1 cellular context compared by ENCODE assay signal in genomic region chr17:27293898-27294688, GRCh38.
TF ChIP-seq lines count a peak whose summit lies in the region.

Gene WSB1, plus strand, starts transcription at chr17:27294114. Its CDS starts 282 bp downstream, at chr17:27294396.

TF ChIP-seq in HepG2, 621 proteins besides CTCF, POLR2A, EP300 and RAD21 (continued from another document):
- TF ChIP-seq MXD1 (CRISPR knock-in tag; IDR thresholded peaks at IDR 0.05) (no peak), TBP (CRISPR knock-in tag; IDR thresholded peaks at IDR 0.05) (no peak), ZNF607 (CRISPR knock-in tag; IDR thresholded peaks at IDR 0.05; ENCODE audit: borderline replicate concordance) (peak; percentile 54; the same call in 1 of the 2 replicates), TAF1 (CRISPR knock-in tag; IDR thresholded peaks at IDR 0.05) (peak; percentile 99), DNMT1 (CRISPR knock-in tag; IDR thresholded peaks at IDR 0.05) (no peak), SP4 (CRISPR knock-in tag; IDR thresholded peaks at IDR 0.05) (peak; percentile 93), HCFC1 (IDR thresholded peaks at IDR 0.05; ENCODE audit: low read depth, low read length) (no peak), MED1 (CRISPR knock-in tag; IDR thresholded peaks at IDR 0.05) (peak; percentile 78), ZNF121 (CRISPR knock-in tag; IDR thresholded peaks at IDR 0.05) (no peak; the same call in 1 of the 2 replicates), ZNF674 (CRISPR knock-in tag; IDR thresholded peaks at IDR 0.05; ENCODE audit: low read depth) (no peak), KLF11 (CRISPR knock-in tag; IDR thresholded peaks at IDR 0.05) (peak; percentile 91), ZNF839 (CRISPR knock-in tag; IDR thresholded peaks at IDR 0.05; ENCODE audit: borderline replicate concordance) (peak; percentile 20; the same call in 1 of the 2 replicates), RARG (CRISPR knock-in tag; IDR thresholded peaks at IDR 0.05; ENCODE audit: low read depth) (0 out of 2 replicates have a peak, but pooled peaks have one; percentile 42), HOXA5 (CRISPR knock-in tag; IDR thresholded peaks at IDR 0.05) (peak; percentile 88), SSRP1 (CRISPR knock-in tag; IDR thresholded peaks at IDR 0.05) (no peak), BCLAF1 (IDR thresholded peaks at IDR 0.05) (no peak), KMT2B (CRISPR knock-in tag; IDR thresholded peaks at IDR 0.05) (peak; percentile 72), ZNF292 (CRISPR knock-in tag; IDR thresholded peaks at IDR 0.05; ENCODE audit: borderline replicate concordance, low read depth) (no peak), ISL2 (CRISPR knock-in tag; IDR thresholded peaks at IDR 0.05) (0 out of 2 replicates have a peak, but pooled peaks have one; percentile 37), PPARG (CRISPR knock-in tag; conservative IDR thresholded peaks at IDR 0.05) (no peak; the same call in 1 of the 2 replicates), PRMT3 (CRISPR knock-in tag; IDR thresholded peaks at IDR 0.05; ENCODE audit: borderline replicate concordance, low read depth) (no peak)
- TF ChIP-seq, protein P1, sequence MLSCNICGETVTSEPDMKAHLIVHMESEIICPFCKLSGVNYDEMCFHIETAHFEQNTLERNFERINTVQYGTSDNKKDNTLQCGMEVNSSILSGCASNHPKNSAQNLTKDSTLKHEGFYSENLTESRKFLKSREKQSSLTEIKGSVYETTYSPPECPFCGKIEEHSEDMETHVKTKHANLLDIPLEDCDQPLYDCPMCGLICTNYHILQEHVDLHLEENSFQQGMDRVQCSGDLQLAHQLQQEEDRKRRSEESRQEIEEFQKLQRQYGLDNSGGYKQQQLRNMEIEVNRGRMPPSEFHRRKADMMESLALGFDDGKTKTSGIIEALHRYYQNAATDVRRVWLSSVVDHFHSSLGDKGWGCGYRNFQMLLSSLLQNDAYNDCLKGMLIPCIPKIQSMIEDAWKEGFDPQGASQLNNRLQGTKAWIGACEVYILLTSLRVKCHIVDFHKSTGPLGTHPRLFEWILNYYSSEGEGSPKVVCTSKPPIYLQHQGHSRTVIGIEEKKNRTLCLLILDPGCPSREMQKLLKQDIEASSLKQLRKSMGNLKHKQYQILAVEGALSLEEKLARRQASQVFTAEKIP (CRISPR knock-in tag; IDR thresholded peaks at IDR 0.05; ENCODE audit: borderline replicate concordance): no peak
- TF ChIP-seq, protein P2, sequence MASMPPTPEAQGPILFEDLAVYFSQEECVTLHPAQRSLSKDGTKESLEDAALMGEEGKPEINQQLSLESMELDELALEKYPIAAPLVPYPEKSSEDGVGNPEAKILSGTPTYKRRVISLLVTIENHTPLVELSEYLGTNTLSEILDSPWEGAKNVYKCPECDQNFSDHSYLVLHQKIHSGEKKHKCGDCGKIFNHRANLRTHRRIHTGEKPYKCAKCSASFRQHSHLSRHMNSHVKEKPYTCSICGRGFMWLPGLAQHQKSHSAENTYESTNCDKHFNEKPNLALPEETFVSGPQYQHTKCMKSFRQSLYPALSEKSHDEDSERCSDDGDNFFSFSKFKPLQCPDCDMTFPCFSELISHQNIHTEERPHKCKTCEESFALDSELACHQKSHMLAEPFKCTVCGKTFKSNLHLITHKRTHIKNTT (CRISPR knock-in tag; IDR thresholded peaks at IDR 0.05): no peak
- TF ChIP-seq, protein P3, sequence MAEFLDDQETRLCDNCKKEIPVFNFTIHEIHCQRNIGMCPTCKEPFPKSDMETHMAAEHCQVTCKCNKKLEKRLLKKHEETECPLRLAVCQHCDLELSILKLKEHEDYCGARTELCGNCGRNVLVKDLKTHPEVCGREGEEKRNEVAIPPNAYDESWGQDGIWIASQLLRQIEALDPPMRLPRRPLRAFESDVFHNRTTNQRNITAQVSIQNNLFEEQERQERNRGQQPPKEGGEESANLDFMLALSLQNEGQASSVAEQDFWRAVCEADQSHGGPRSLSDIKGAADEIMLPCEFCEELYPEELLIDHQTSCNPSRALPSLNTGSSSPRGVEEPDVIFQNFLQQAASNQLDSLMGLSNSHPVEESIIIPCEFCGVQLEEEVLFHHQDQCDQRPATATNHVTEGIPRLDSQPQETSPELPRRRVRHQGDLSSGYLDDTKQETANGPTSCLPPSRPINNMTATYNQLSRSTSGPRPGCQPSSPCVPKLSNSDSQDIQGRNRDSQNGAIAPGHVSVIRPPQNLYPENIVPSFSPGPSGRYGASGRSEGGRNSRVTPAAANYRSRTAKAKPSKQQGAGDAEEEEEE (CRISPR knock-in tag; IDR thresholded peaks at IDR 0.05; ENCODE audit: borderline replicate concordance): no peak
